1 cellular context compared by ENCODE assay signal in genomic region chr3:82637574-82637973, GRCh38.
TF ChIP-seq lines count a peak whose summit lies in the region.

No MANE protein-coding gene starts in this region.

TF ChIP-seq in HepG2, 621 proteins besides CTCF, POLR2A, EP300 and RAD21 (continued from another document):
- TF ChIP-seq ZBTB33 (CRISPR knock-in tag; IDR thresholded peaks at IDR 0.05) = no peak
- TF ChIP-seq MAFK (conservative IDR thresholded peaks at IDR 0.05 in 1 of 2, IDR thresholded peaks at IDR 0.05 in 1 of 2; ENCODE audit: low read length in 2 of 2) = peak; percentile 54 to 56; a peak in 3 of 4 replicates
- 0 out of 2 replicates have a peak, but pooled peaks have one; percentile 35 for TF ChIP-seq MAFF (IDR thresholded peaks at IDR 0.05; ENCODE audit: low read depth, low read length)
